10 cellular contexts compared by ENCODE assay signal in the genomic region with DNA sequence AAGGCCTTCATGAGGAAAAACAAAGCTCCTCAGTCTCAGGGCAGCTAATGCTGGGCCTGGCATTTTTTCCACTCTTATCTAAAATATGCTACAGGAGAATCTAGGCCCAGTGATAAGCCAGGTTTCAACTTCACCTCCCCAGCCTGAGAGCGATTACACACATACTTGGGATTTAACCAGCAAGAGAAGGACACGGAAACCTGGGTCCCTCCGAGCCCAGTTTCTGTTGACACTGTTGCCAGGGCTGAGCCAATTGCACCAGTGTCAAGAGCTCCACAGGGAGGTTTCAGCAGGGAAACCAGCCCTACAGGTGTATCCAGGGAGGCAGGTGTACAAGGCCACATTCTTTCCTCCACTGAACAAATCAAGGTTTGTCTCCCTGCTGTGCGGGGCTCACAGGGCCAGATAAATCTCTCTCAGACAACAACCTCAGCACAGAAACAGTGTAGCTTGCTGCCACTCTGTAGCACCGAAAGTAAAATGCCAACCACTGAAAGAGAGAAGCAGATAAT.
DNase-seq lines count a peak whose midpoint lies in the region; ATAC-seq, FAIRE-seq and TF ChIP-seq lines count a peak whose summit lies in the region.
"Had no signal": no experiment of that assay in that cellular context is flagged by ENCODE, and none has a peak within 500 bp of the region (broad histone marks: within the 10 kb centered on the region; RNA-seq: fewer than 3 reads in every experiment).

No MANE protein-coding gene starts in this region.

- peak overlapping the region; percentile 74 for H3K27ac ChIP-seq in KMS-11
- peak overlapping the region; percentile 90 to 96 for H3K27ac ChIP-seq in small intestine (ENCODE audit: low read depth in 1 of 2, low read length in 1 of 2)

- peak overlapping the region; percentile 24; the same call in 1 of the 2 replicates for H3K9ac ChIP-seq in KMS-11

- H2AFZ ChIP-seq in KMS-11 (ENCODE audit: low read depth), result no peak overlapping the region

- TF ChIP-seq CTCF in KMS-11 (conservative IDR thresholded peaks at IDR 0.05; ENCODE audit: low read depth, low read length), result no peak
- TF ChIP-seq CTCF in WTC11 (IDR thresholded peaks at IDR 0.05), result no peak

- H3K79me2 ChIP-seq in KMS-11 (ENCODE audit: insufficient read depth, low read depth), result peaks cover 5% of the 10 kb centered on the region

- H3K4me1 Mint-ChIP-seq in WTC11, result peaks cover 75% of the 10 kb centered on the region
- H3K4me1 Mint-ChIP-seq: memory B cell had no signal

- no peaks in the 10 kb centered on the region for H4K20me1 ChIP-seq in KMS-11 (ENCODE audit: insufficient read depth)

- H3K4me3 ChIP-seq in KMS-11 (IDR thresholded peaks at IDR 0.05; ENCODE audit: insufficient read depth, low read depth, low read length) (no peak overlapping the region), small intestine (ENCODE audit: low read depth in 1 of 2, low read length in 2 of 2) (no peak overlapping the region)

- WGBS in small intestine, 3 donors, result 12 to 58% (median 29%) methylated on average over 5 of the region's 5 CpGs

- H3K9me3 Mint-ChIP-seq in WTC11, result no peaks in the 10 kb centered on the region

- peak overlapping the region; percentile 17 for H3K4me3 Mint-ChIP-seq in WTC11
- H3K4me3 Mint-ChIP-seq: memory B cell had no signal

- in situ Hi-C loops in KBM-7 (cut with MboI; ENCODE audit: low pct_unique_long_range_greater_than_20kb, low sequenced_read_pairs), result no loop called here

- CTCF ChIA-PET in WTC11 (lab: Charles Lee), result interaction anchor here (0.6 to 1.1 kb wide), 4 partner anchors 10 to 183 kb away, joined by 3 to 4 read pairs (median 3); no protein-coding TSS in a partner anchor

- H3K27me3 ChIP-seq in KMS-11 (ENCODE audit: insufficient read depth, low read depth) (no peaks in the 10 kb centered on the region), small intestine (ENCODE audit: control insufficient read depth in 2 of 2, insufficient read depth in 2 of 2, low read length in 2 of 2) (no peaks in the 10 kb centered on the region)

- H3K4me2 ChIP-seq in KMS-11, result peak overlapping the region; percentile 43

- POLR2A ChIA-PET in WTC11 (lab: Charles Lee), result interaction anchor here (1.0 to 2.2 kb wide), 2 partner anchors 9 to 84 kb away, joined by 3 to 18 read pairs; no protein-coding TSS in a partner anchor

- no peaks in the 10 kb centered on the region for H3K36me3 Mint-ChIP-seq in WTC11
- H3K36me3 Mint-ChIP-seq: memory B cell had no signal

- FAIRE-seq in small intestine (lab: Jason Lieb, UNC), result no peak

- H3K27me3 Mint-ChIP-seq in WTC11 (ENCODE audit: low read depth), result peaks cover 8% of the 10 kb centered on the region

- peak overlapping the region; percentile 99 for H3K27ac Mint-ChIP-seq in WTC11
- H3K27ac Mint-ChIP-seq: memory B cell had no signal

- no peaks in the 10 kb centered on the region for H3K36me3 ChIP-seq in KMS-11 (ENCODE audit: insufficient read depth)
- no peaks in the 10 kb centered on the region for H3K36me3 ChIP-seq in small intestine (ENCODE audit: control insufficient read depth in 2 of 2, insufficient read depth in 2 of 2, low read length in 2 of 2)

- no peaks in the 10 kb centered on the region for H3K9me3 ChIP-seq in small intestine (ENCODE audit: control insufficient read depth, low read depth)

- H3K4me1 ChIP-seq in KMS-11 (ENCODE audit: low read depth, poor library complexity, severe bottlenecking) (peaks cover 36% of the 10 kb centered on the region), small intestine (ENCODE audit: control insufficient read depth in 2 of 2, insufficient read depth in 1 of 2, low read depth in 1 of 2, low read length in 1 of 2) (peaks cover 6 to 14% of the 10 kb centered on the region in 2 donors)

- DNase-seq in WTC11 (ENCODE audit: low spot score) (peak; percentile 88), iPS-NIHi7 (ENCODE audit: extremely low spot score) (peak; percentile 74), small intestine (peak; percentile 96), epidermal melanocyte (ENCODE audit: insufficient read length, low spot score) (no peak), KBM-7 (no peak)
- no peak for DNase-seq in stimulated activated CD4-positive, alpha-beta T cell treated with anti-CD3 and anti-CD28 coated beads, Interleukin-15, amount 100 ng/mL, for 24 hours
- DNase-seq: Kasumi-1 had no signal

- ATAC-seq in WTC11 (peak; percentile 86), GM18517 (IDR thresholded peaks at IDR 0.05; ENCODE audit: unreplicated experiment) (no peak)

TF ChIP-seq in WTC11, 78 proteins besides CTCF, POLR2A, EP300 and RAD21 (continues in another document):
- TF ChIP-seq NR2C2 (CRISPR knock-in tag; IDR thresholded peaks at IDR 0.05) (no peak), EMX1 (CRISPR knock-in tag; IDR thresholded peaks at IDR 0.05) (no peak), ATF1 (CRISPR knock-in tag; IDR thresholded peaks at IDR 0.05) (no peak), ZNF138 (CRISPR knock-in tag; conservative IDR thresholded peaks at IDR 0.05) (no peak), CREM (CRISPR knock-in tag; IDR thresholded peaks at IDR 0.05) (no peak), NR3C1 (CRISPR knock-in tag; conservative IDR thresholded peaks at IDR 0.05; ENCODE audit: low read depth) (no peak), MYBL2 (CRISPR knock-in tag; IDR thresholded peaks at IDR 0.05) (no peak), GTF2I (CRISPR knock-in tag; conservative IDR thresholded peaks at IDR 0.05) (no peak), ESRRA (CRISPR knock-in tag; IDR thresholded peaks at IDR 0.05; ENCODE audit: borderline replicate concordance) (no peak), PRRX2 (CRISPR knock-in tag; IDR thresholded peaks at IDR 0.05) (no peak), RORB (CRISPR knock-in tag; IDR thresholded peaks at IDR 0.05) (no peak), NR1H2 (CRISPR knock-in tag; IDR thresholded peaks at IDR 0.05) (no peak)
- TF ChIP-seq, protein P1, sequence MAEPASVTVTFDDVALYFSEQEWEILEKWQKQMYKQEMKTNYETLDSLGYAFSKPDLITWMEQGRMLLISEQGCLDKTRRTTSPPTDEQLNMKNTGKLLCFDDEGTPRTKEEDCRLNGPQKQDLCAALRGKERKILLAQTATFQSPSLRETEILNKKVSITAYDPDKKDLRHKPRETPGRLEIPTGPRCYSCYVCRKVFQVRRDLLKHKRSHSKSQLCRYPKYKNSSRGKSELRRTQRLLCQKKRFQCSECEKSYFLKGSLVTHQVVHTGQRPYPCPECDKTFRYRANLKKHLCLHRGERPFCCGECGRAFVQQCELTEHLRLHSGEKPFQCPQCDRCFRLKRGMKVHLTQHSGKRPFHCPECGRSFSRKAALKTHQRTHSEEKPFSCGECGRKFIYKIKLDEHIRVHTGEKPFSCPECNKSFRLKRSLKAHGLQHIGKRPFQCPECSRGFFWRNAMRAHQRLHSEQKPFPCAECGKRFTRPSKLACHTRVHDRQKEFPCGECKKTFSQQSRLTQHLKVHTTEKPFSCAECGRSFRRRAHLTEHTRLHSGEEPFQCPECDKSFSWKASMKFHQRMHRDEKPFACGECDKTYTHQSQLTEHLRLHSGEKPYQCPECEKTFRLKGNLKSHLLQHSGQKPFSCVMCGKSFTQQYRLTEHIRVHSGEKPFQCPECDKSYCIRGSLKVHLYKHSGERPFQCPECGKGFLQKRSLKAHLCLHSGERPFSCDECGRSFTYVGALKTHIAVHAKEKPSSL (CRISPR knock-in tag; conservative IDR thresholded peaks at IDR 0.05), result no peak
- TF ChIP-seq, protein P2, sequence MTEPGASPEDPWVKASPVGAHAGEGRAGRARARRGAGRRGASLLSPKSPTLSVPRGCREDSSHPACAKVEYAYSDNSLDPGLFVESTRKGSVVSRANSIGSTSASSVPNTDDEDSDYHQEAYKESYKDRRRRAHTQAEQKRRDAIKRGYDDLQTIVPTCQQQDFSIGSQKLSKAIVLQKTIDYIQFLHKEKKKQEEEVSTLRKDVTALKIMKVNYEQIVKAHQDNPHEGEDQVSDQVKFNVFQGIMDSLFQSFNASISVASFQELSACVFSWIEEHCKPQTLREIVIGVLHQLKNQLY (CRISPR knock-in tag; IDR thresholded peaks at IDR 0.05), result no peak
- TF ChIP-seq, protein P3, sequence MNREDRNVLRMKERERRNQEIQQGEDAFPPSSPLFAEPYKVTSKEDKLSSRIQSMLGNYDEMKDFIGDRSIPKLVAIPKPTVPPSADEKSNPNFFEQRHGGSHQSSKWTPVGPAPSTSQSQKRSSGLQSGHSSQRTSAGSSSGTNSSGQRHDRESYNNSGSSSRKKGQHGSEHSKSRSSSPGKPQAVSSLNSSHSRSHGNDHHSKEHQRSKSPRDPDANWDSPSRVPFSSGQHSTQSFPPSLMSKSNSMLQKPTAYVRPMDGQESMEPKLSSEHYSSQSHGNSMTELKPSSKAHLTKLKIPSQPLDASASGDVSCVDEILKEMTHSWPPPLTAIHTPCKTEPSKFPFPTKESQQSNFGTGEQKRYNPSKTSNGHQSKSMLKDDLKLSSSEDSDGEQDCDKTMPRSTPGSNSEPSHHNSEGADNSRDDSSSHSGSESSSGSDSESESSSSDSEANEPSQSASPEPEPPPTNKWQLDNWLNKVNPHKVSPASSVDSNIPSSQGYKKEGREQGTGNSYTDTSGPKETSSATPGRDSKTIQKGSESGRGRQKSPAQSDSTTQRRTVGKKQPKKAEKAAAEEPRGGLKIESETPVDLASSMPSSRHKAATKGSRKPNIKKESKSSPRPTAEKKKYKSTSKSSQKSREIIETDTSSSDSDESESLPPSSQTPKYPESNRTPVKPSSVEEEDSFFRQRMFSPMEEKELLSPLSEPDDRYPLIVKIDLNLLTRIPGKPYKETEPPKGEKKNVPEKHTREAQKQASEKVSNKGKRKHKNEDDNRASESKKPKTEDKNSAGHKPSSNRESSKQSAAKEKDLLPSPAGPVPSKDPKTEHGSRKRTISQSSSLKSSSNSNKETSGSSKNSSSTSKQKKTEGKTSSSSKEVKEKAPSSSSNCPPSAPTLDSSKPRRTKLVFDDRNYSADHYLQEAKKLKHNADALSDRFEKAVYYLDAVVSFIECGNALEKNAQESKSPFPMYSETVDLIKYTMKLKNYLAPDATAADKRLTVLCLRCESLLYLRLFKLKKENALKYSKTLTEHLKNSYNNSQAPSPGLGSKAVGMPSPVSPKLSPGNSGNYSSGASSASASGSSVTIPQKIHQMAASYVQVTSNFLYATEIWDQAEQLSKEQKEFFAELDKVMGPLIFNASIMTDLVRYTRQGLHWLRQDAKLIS (CRISPR knock-in tag; IDR thresholded peaks at IDR 0.05; ENCODE audit: borderline replicate concordance), result no peak

Comparison
In these comparisons a context has a peak if more than half of its experiments do, and no peak if none do; other contexts are left out.
1. DNase-seq: peak in WTC11 (single experiment), iPS-NIHi7 (single experiment) and small intestine (single experiment); none in epidermal melanocyte (single experiment), KBM-7 (single experiment) and stimulated activated CD4-positive, alpha-beta T cell treated with anti-CD3 and anti-CD28 coated beads, Interleukin-15, amount 100 ng/mL, for 24 hours (single experiment).